24 cellular contexts compared by ENCODE assay signal in the genomic region with DNA sequence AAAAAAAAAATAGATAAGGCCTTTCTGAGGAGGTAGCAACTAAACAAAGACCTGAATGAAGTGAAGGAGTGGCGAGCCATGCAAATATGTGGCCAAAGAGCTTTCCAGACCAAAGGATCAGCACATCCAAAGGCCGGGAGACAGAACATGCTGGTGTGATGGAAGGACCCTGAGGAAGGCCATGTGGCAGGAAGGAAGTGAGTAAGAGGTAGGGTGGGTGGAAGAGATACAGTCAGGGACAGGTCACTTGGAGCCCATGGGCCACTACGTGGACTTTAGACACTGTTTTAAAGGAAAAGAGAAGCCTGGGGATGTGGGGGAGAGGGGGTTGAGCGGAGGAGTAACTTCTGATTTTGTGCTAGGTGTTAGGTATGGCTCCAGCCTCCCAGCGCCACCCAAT. TPM values are rescaled to one million over a fixed set of nuclear protein-coding genes. Genes with fewer than 3 reads are reported as not detected.
DNase-seq lines count a peak whose midpoint lies in the region; TF ChIP-seq lines count a peak whose summit lies in the region.
"Had no signal": no experiment of that assay in that cellular context is flagged by ENCODE, and none has a peak within 500 bp of the region (broad histone marks: within the 10 kb centered on the region; RNA-seq: fewer than 3 reads in every experiment).

No MANE protein-coding gene starts in this region.

- POLR2A ChIA-PET in CD8-positive, alpha-beta memory T cell (lab: Charles Lee): no interaction called here

- no peaks in the 10 kb centered on the region for H3K9me3 Mint-ChIP-seq in activated naive CD4-positive, alpha-beta T cell treated with anti-CD3 and anti-CD28 coated beads, Interleukin-2, amount 50 U/mL, for 24 hours
- no peaks in the 10 kb centered on the region for H3K9me3 Mint-ChIP-seq in activated naive CD4-positive, alpha-beta T cell treated with anti-CD3 and anti-CD28 coated beads, Interleukin-2, amount 10 ng/mL, durations not matched to agents 7 days and 5 days
- H3K9me3 Mint-ChIP-seq in endothelial cell (ENCODE audit: unreplicated experiment) (no peaks in the 10 kb centered on the region), neural crest cell (no peaks in the 10 kb centered on the region)
- H3K9me3 Mint-ChIP-seq in CD8-positive, alpha-beta memory T cell: no peaks in the 10 kb centered on the region
- H3K9me3 Mint-ChIP-seq: activated B cell treated with CpG ODN at 0.5 μM for 24 hours; activated T-cell treated with anti-CD3 and anti-CD28 coated beads, Interleukin-2, amount 50 U/mL, for 72 hours; central memory CD8-positive, alpha-beta T cell; stimulated activated naive B cell treated with anti-CD40 and anti-IgM and Interleukin-4, amounts not matched to agents 10 μg/mL and 1 μg/mL and 100 μg/mL, for 72 hours had no signal

- H3K4me1 Mint-ChIP-seq in activated naive CD4-positive, alpha-beta T cell treated with anti-CD3 and anti-CD28 coated beads, Interleukin-2, amount 50 U/mL, for 24 hours: no peaks in the 10 kb centered on the region
- H3K4me1 Mint-ChIP-seq in activated naive CD4-positive, alpha-beta T cell treated with anti-CD3 and anti-CD28 coated beads, Interleukin-2, amount 10 ng/mL, durations not matched to agents 7 days and 5 days: no peaks in the 10 kb centered on the region
- H3K4me1 Mint-ChIP-seq in endothelial cell (ENCODE audit: unreplicated experiment): peaks cover 84% of the 10 kb centered on the region
- peaks cover 68% of the 10 kb centered on the region for H3K4me1 Mint-ChIP-seq in neural crest cell
- peaks cover 0 to 1% (median 0%) of the 10 kb centered on the region in 3 donors for H3K4me1 Mint-ChIP-seq in CD8-positive, alpha-beta memory T cell
- H3K4me1 Mint-ChIP-seq: activated B cell treated with CpG ODN at 0.5 μM for 24 hours; central memory CD8-positive, alpha-beta T cell had no signal

- no peak for DNase-seq in activated naive CD4-positive, alpha-beta T cell treated with anti-CD3 and anti-CD28 coated beads, Interleukin-2, amount 10 ng/mL, durations not matched to agents 7 days and 5 days
- DNase-seq in RPMI7951 (ENCODE audit: low read depth) (peak; percentile 75), endothelial cell (ENCODE audit: low spot score) (no peak), neural crest cell (ENCODE audit: low read depth, low spot score) (no peak), NCI-H774 (lab: John Stamatoyannopoulos, UW) (no peak), NCI-H524 (lab: John Stamatoyannopoulos, UW) (no peak)
- DNase-seq in CD8-positive, alpha-beta memory T cell: no peak
- DNase-seq: 8988T; activated B cell treated with CpG ODN at 0.5 μM for 24 hours; activated T-cell treated with anti-CD3 and anti-CD28 coated beads, Interleukin-2, amount 50 U/mL, for 72 hours; C1 segment of cervical spinal cord; KBM-7; mucosa of descending colon; NCI-H1092; NCI-H2081; NCI-H510A; right cardiac atrium; SHP77; stimulated activated CD4-positive, alpha-beta T cell treated with anti-CD3 and anti-CD28 coated beads, Interleukin-15, amount 100 ng/mL, for 24 hours; stimulated activated naive B cell treated with anti-CD40 and anti-IgM and Interleukin-4, amounts not matched to agents 10 μg/mL and 1 μg/mL and 100 μg/mL, for 72 hours had no signal

- no peaks in the 10 kb centered on the region for H3K9me3 ChIP-seq in CD8-positive, alpha-beta memory T cell (ENCODE audit: low read length)
- H3K9me3 ChIP-seq: mucosa of descending colon, neutrophil, tibial nerve had no signal

- no peaks in the 10 kb centered on the region for H3K27me3 ChIP-seq in CD8-positive, alpha-beta memory T cell (ENCODE audit: insufficient read depth, low read length, poor library complexity, severe bottlenecking)
- H3K27me3 ChIP-seq: tibial nerve had no signal

- no peak overlapping the region for H3K27ac ChIP-seq in CD8-positive, alpha-beta memory T cell (ENCODE audit: low read depth, low read length)
- H3K27ac ChIP-seq: neutrophil, tibial nerve had no signal

- CTCF ChIA-PET in activated naive CD4-positive, alpha-beta T cell treated with anti-CD3 and anti-CD28 coated beads, Interleukin-2, amount 10 ng/mL, durations not matched to agents 7 days and 5 days (lab: Charles Lee): no interaction called here
- CTCF ChIA-PET in CD8-positive, alpha-beta memory T cell (lab: Charles Lee): no interaction called here

- H3K4me1 ChIP-seq in CD8-positive, alpha-beta memory T cell (ENCODE audit: insufficient read depth, low read length): no peaks in the 10 kb centered on the region

- H3K4me3 ChIP-seq in CD8-positive, alpha-beta memory T cell (ENCODE audit: low read length): no peak overlapping the region
- H3K4me3 ChIP-seq: mucosa of descending colon, tibial nerve had no signal

- H3K36me3 ChIP-seq in CD8-positive, alpha-beta memory T cell (ENCODE audit: insufficient read depth, low read length): no peaks in the 10 kb centered on the region
- H3K36me3 ChIP-seq: neutrophil, tibial nerve had no signal

- TF ChIP-seq CTCF in endothelial cell (IDR thresholded peaks at IDR 0.05; ENCODE audit: unreplicated experiment): no peak
- no peak for TF ChIP-seq CTCF in neural crest cell (conservative IDR thresholded peaks at IDR 0.05)

- no peaks in the 10 kb centered on the region for H3K27me3 Mint-ChIP-seq in activated naive CD4-positive, alpha-beta T cell treated with anti-CD3 and anti-CD28 coated beads, Interleukin-2, amount 50 U/mL, for 24 hours
- peaks cover 18% of the 10 kb centered on the region for H3K27me3 Mint-ChIP-seq in activated naive CD4-positive, alpha-beta T cell treated with anti-CD3 and anti-CD28 coated beads, Interleukin-2, amount 10 ng/mL, durations not matched to agents 7 days and 5 days
- H3K27me3 Mint-ChIP-seq in endothelial cell (ENCODE audit: unreplicated experiment): peaks cover 12% of the 10 kb centered on the region
- H3K27me3 Mint-ChIP-seq in neural crest cell (ENCODE audit: low read depth): no peaks in the 10 kb centered on the region
- peaks cover 10 to 13% of the 10 kb centered on the region in 2 donors for H3K27me3 Mint-ChIP-seq in CD8-positive, alpha-beta memory T cell
- H3K27me3 Mint-ChIP-seq: central memory CD8-positive, alpha-beta T cell had no signal

- no peak overlapping the region for H3K4me3 Mint-ChIP-seq in activated naive CD4-positive, alpha-beta T cell treated with anti-CD3 and anti-CD28 coated beads, Interleukin-2, amount 50 U/mL, for 24 hours
- H3K4me3 Mint-ChIP-seq in activated naive CD4-positive, alpha-beta T cell treated with anti-CD3 and anti-CD28 coated beads, Interleukin-2, amount 10 ng/mL, durations not matched to agents 7 days and 5 days: no peak overlapping the region
- H3K4me3 Mint-ChIP-seq in endothelial cell (ENCODE audit: unreplicated experiment) (no peak overlapping the region), neural crest cell (no peak overlapping the region)
- no peak overlapping the region for H3K4me3 Mint-ChIP-seq in CD8-positive, alpha-beta memory T cell
- H3K4me3 Mint-ChIP-seq: activated B cell treated with CpG ODN at 0.5 μM for 24 hours; activated T-cell treated with anti-CD3 and anti-CD28 coated beads, Interleukin-2, amount 50 U/mL, for 72 hours; central memory CD8-positive, alpha-beta T cell; stimulated activated naive B cell treated with anti-CD40 and anti-IgM and Interleukin-4, amounts not matched to agents 10 μg/mL and 1 μg/mL and 100 μg/mL, for 72 hours had no signal

- H3K36me3 Mint-ChIP-seq in activated naive CD4-positive, alpha-beta T cell treated with anti-CD3 and anti-CD28 coated beads, Interleukin-2, amount 50 U/mL, for 24 hours: no peaks in the 10 kb centered on the region
- no peaks in the 10 kb centered on the region for H3K36me3 Mint-ChIP-seq in activated naive CD4-positive, alpha-beta T cell treated with anti-CD3 and anti-CD28 coated beads, Interleukin-2, amount 10 ng/mL, durations not matched to agents 7 days and 5 days
- peaks cover 4% of the 10 kb centered on the region for H3K36me3 Mint-ChIP-seq in endothelial cell (ENCODE audit: low read depth, unreplicated experiment)
- H3K36me3 Mint-ChIP-seq in neural crest cell (ENCODE audit: low read depth): peaks cover 4% of the 10 kb centered on the region
- peaks cover 0 to 3% (median 0%) of the 10 kb centered on the region in 3 donors for H3K36me3 Mint-ChIP-seq in CD8-positive, alpha-beta memory T cell

- H3K27ac Mint-ChIP-seq in activated naive CD4-positive, alpha-beta T cell treated with anti-CD3 and anti-CD28 coated beads, Interleukin-2, amount 50 U/mL, for 24 hours: peak overlapping the region; percentile 74
- H3K27ac Mint-ChIP-seq in activated naive CD4-positive, alpha-beta T cell treated with anti-CD3 and anti-CD28 coated beads, Interleukin-2, amount 10 ng/mL, durations not matched to agents 7 days and 5 days: no peak overlapping the region
- H3K27ac Mint-ChIP-seq in endothelial cell (ENCODE audit: unreplicated experiment) (peak overlapping the region; percentile 85), neural crest cell (ENCODE audit: unreplicated experiment) (peak overlapping the region; percentile 93)
- no peak overlapping the region for H3K27ac Mint-ChIP-seq in CD8-positive, alpha-beta memory T cell
- H3K27ac Mint-ChIP-seq: activated B cell treated with CpG ODN at 0.5 μM for 24 hours; activated T-cell treated with anti-CD3 and anti-CD28 coated beads, Interleukin-2, amount 50 U/mL, for 72 hours; stimulated activated naive B cell treated with anti-CD40 and anti-IgM and Interleukin-4, amounts not matched to agents 10 μg/mL and 1 μg/mL and 100 μg/mL, for 72 hours had no signal

RNA-seq across cellular contexts. Expression of a gene that starts 31.3 kb away (rescaled TPM):
- 23.7 TPM in 2 replicates for total RNA-seq in RPMI7951 (2014; rRNA removed; shearing (Covaris generic))
- total RNA-seq in endothelial cell (ENCODE audit: unreplicated experiment) (74.2 TPM), neural crest cell (42.1 and 44.2 TPM in 2 replicates)
- total RNA-seq in CD8-positive, alpha-beta memory T cell: 1 to 10 TPM; 1.1 to 1.4 TPM
- polyA plus RNA-seq in CD8-positive, alpha-beta memory T cell: not detected
- total RNA-seq: activated B cell treated with CpG ODN at 0.5 μM for 24 hours had no signal

Comparison
In these comparisons a context has a peak if more than half of its experiments do, and no peak if none do; other contexts are left out.
1. H3K27ac Mint-ChIP-seq: peak in activated naive CD4-positive, alpha-beta T cell treated with anti-CD3 and anti-CD28 coated beads, Interleukin-2, amount 50 U/mL, for 24 hours (single experiment), endothelial cell (single experiment) and neural crest cell (single experiment); none in activated naive CD4-positive, alpha-beta T cell treated with anti-CD3 and anti-CD28 coated beads, Interleukin-2, amount 10 ng/mL, durations not matched to agents 7 days and 5 days (single experiment) and CD8-positive, alpha-beta memory T cell (0 of 8).
2. RNA of a gene that starts 31.3 kb away (total RNA-seq): 74.2 TPM in endothelial cell (single experiment), 42.1 to 44.2 TPM in neural crest cell and 23.7 TPM in RPMI7951; 1.1 to 1.4 TPM in CD8-positive, alpha-beta memory T cell; every median in the first group is over 10 times any median in the second.